In the genomic region with DNA sequence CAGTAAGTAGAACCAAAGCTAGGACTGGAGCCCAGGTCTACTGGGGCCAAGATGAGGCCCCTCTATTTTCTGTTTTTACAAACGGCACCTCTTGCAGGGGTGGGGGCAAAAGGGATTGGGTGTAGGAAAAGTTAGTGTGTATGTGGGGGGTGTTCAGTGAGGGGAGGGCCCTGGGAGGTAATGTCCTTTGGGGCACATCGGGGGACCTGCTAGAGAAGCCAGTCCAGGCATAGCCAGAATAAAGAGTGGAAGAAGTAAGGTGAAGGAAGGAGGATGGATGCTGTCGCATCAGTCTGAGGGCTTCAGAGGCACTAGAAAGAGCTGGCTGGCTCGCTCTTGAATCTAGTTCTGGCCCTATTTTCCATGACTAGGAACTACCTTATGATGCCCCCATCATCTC, we compare ENCODE assay signal across 15 cellular contexts. TPM values are rescaled to one million over a fixed set of nuclear protein-coding genes. Genes with fewer than 3 reads are reported as not detected.
"Had no signal": no experiment of that assay in that cellular context is flagged by ENCODE, and none has a peak within 500 bp of the region (broad histone marks: within the 10 kb centered on the region; RNA-seq: fewer than 3 reads in every experiment).

No MANE protein-coding gene starts in this region.

- H3K27ac Mint-ChIP-seq: activated CD4-positive, alpha-beta T cell treated with anti-CD3 and anti-CD28 coated beads, Interleukin-2, amount 10 ng/mL, durations not matched to agents 24 days and 14 days; activated naive CD8-positive, alpha-beta T cell treated with anti-CD3 and anti-CD28 coated beads, Interleukin-2, amount 10 ng/mL, durations not matched to agents 7 days and 5 days; activated T-cell treated with anti-CD3 and anti-CD28 coated beads, Interleukin-2, amount 50 U/mL, for 72 hours had no signal

- H3K4me3 Mint-ChIP-seq: activated CD4-positive, alpha-beta T cell treated with anti-CD3 and anti-CD28 coated beads, Interleukin-2, amount 10 ng/mL, durations not matched to agents 24 days and 14 days; activated T-cell treated with anti-CD3 and anti-CD28 coated beads, Interleukin-2, amount 50 U/mL, for 72 hours had no signal

- H3K4me3 ChIP-seq: mucosa of descending colon, right atrium auricular region, SJSA1, skin epidermis, transverse colon had no signal

- H3K9me3 ChIP-seq: mucosa of descending colon, right atrium auricular region, SJSA1, transverse colon had no signal

- H3K36me3 Mint-ChIP-seq: activated naive CD8-positive, alpha-beta T cell treated with anti-CD3 and anti-CD28 coated beads, Interleukin-2, amount 10 ng/mL, durations not matched to agents 7 days and 5 days; naive thymus-derived CD8-positive, alpha-beta T cell had no signal

- H3K9me3 Mint-ChIP-seq: activated CD4-positive, alpha-beta T cell treated with anti-CD3 and anti-CD28 coated beads, Interleukin-2, amount 10 ng/mL, durations not matched to agents 24 days and 14 days; activated naive CD8-positive, alpha-beta T cell treated with anti-CD3 and anti-CD28 coated beads, Interleukin-2, amount 10 ng/mL, durations not matched to agents 7 days and 5 days; activated T-cell treated with anti-CD3 and anti-CD28 coated beads, Interleukin-2, amount 50 U/mL, for 72 hours; naive thymus-derived CD8-positive, alpha-beta T cell had no signal

- H3K27me3 ChIP-seq: right atrium auricular region, SJSA1 had no signal

- H3K36me3 ChIP-seq: right atrium auricular region, SJSA1, transverse colon had no signal

- DNase-seq: activated CD4-positive, alpha-beta T cell treated with anti-CD3 and anti-CD28 coated beads, Interleukin-2, amount 10 ng/mL, durations not matched to agents 24 days and 14 days; activated CD4-positive, CD25-positive, alpha-beta regulatory T cell; activated CD8-positive, alpha-beta memory T cell treated with anti-CD3 and anti-CD28 coated beads, Interleukin-2, amount 50 U/mL, for 48 hours; activated gamma-delta T cell treated with Interleukin-2 at 50 U/mL for 16 hours; activated naive CD8-positive, alpha-beta T cell treated with anti-CD3 and anti-CD28 coated beads, Interleukin-2, amount 10 ng/mL, durations not matched to agents 7 days and 5 days; activated T-cell treated with anti-CD3 and anti-CD28 coated beads, Interleukin-2, amount 50 U/mL, for 72 hours; islet precursor cell; mammary epithelial cell; stimulated activated naive CD4-positive, alpha-beta T cell had no signal

- H3K27ac ChIP-seq: right atrium auricular region, SJSA1 had no signal

RNA-seq across cellular contexts. Expression of gene DLEC1, which starts 12.2 kb away (rescaled TPM):
- total RNA-seq: SJSA1 had no signal
- polyA plus RNA-seq: mammary epithelial cell had no signal
